Comparison of ENCODE assay signal across 7 cellular contexts in the genomic region with DNA sequence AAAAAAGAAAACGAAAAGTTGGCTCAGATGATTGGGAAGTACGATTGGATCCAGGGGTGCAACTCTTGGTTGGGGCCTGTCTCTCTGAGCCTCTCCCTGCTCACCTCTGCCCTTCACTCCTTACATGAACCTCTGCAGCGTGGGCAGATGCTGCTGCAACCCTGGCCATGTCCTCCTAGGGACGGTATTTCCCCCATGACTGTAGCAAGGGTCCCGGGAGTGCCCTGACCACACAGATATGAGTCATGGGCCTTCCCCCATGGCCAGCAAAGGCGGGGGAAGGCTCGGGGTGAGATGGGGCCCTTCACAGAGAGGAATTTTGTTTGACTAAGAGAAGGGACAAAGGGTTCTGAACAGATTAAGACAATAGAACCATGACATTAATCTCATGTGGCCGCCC.
DNase-seq lines count a peak whose midpoint lies in the region; ATAC-seq and TF ChIP-seq lines count a peak whose summit lies in the region.

No MANE protein-coding gene starts in this region.

- no peak overlapping the region for H3K9ac ChIP-seq in skeletal muscle tissue (ENCODE audit: low read depth in 1 of 3, low read length in 3 of 3)

- DNase-seq in cardiac fibroblast (ENCODE audit: low read depth in 2 of 2) (peak; percentile 72 to 92), ecto neural progenitor cell (ENCODE audit: low spot score) (no peak), NCI-H82 (lab: John Stamatoyannopoulos, UW) (no peak)

- H3K4me1 ChIP-seq in skeletal muscle tissue (ENCODE audit: control insufficient read depth in 3 of 3, insufficient read depth in 3 of 3, low read length in 3 of 3), result peaks cover 29 to 47% (median 44%) of the 10 kb centered on the region in 3 donors

- ATAC-seq in GM18907 (IDR thresholded peaks at IDR 0.05; ENCODE audit: unreplicated experiment), result peak; percentile 87
- peak; percentile 90 for ATAC-seq in HG02852 (IDR thresholded peaks at IDR 0.05; ENCODE audit: unreplicated experiment)
- peak; percentile 76 for ATAC-seq in SK-N-SH treated with all-trans-retinoic acid at 6 μM for 48 hours

- H3K27ac ChIP-seq in skeletal muscle tissue (ENCODE audit: low read depth, low read length), result peak overlapping the region; percentile 58

- H3K36me3 ChIP-seq in skeletal muscle tissue (ENCODE audit: control insufficient read depth in 3 of 3, insufficient read depth in 3 of 3, low read length in 3 of 3), result peaks cover 0 to 2% (median 2%) of the 10 kb centered on the region in 3 donors

- H3K9me3 ChIP-seq in skeletal muscle tissue (ENCODE audit: control insufficient read depth in 3 of 3, low read length in 3 of 3), result no peaks in the 10 kb centered on the region

- no peaks in the 10 kb centered on the region for H3K27me3 ChIP-seq in skeletal muscle tissue (ENCODE audit: control insufficient read depth in 3 of 3, insufficient read depth in 3 of 3, low read length in 3 of 3)

- H3K4me3 ChIP-seq in cardiac fibroblast (replicated peaks in 1 of 2; ENCODE audit: low read depth in 2 of 2, low read length in 2 of 2) (no peak overlapping the region), skeletal muscle tissue (ENCODE audit: low read length in 3 of 3) (no peak overlapping the region)

- TF ChIP-seq CTCF in cardiac fibroblast (IDR thresholded peaks at IDR 0.05; ENCODE audit: low read depth, low read length), result no peak

TF ChIP-seq in SK-N-SH treated with all-trans-retinoic acid at 6 μM for 48 hours, 23 proteins besides CTCF, POLR2A, EP300 and RAD21:
- TF ChIP-seq ZNF8 (CRISPR knock-in tag; IDR thresholded peaks at IDR 0.05) (no peak), ZFP30 (CRISPR knock-in tag; IDR thresholded peaks at IDR 0.05) (no peak), OSR1 (CRISPR knock-in tag; IDR thresholded peaks at IDR 0.05) (no peak), ZC3H10 (CRISPR knock-in tag; IDR thresholded peaks at IDR 0.05) (no peak), ZNF70 (CRISPR knock-in tag; IDR thresholded peaks at IDR 0.05) (no peak), GLIS3 (CRISPR knock-in tag; IDR thresholded peaks at IDR 0.05) (no peak), BACH2 (CRISPR knock-in tag; IDR thresholded peaks at IDR 0.05; ENCODE audit: borderline replicate concordance) (no peak)
- TF ChIP-seq, protein P1, sequence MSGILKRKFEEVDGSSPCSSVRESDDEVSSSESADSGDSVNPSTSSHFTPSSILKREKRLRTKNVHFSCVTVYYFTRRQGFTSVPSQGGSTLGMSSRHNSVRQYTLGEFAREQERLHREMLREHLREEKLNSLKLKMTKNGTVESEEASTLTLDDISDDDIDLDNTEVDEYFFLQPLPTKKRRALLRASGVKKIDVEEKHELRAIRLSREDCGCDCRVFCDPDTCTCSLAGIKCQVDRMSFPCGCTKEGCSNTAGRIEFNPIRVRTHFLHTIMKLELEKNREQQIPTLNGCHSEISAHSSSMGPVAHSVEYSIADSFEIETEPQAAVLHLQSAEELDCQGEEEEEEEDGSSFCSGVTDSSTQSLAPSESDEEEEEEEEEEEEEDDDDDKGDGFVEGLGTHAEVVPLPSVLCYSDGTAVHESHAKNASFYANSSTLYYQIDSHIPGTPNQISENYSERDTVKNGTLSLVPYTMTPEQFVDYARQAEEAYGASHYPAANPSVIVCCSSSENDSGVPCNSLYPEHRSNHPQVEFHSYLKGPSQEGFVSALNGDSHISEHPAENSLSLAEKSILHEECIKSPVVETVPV (CRISPR knock-in tag; IDR thresholded peaks at IDR 0.05), result no peak

Comparison
In these comparisons a context has a peak if more than half of its experiments do, and no peak if none do; other contexts are left out.
1. DNase-seq: peak in cardiac fibroblast (2 of 2); none in ecto neural progenitor cell (single experiment) and NCI-H82 (single experiment).
2. Peak in every context shown above with its lines, with median percentiles within 50 percentile points of each other: ATAC-seq.